Comparison of ENCODE assay signal across 22 cellular contexts in the genomic region with DNA sequence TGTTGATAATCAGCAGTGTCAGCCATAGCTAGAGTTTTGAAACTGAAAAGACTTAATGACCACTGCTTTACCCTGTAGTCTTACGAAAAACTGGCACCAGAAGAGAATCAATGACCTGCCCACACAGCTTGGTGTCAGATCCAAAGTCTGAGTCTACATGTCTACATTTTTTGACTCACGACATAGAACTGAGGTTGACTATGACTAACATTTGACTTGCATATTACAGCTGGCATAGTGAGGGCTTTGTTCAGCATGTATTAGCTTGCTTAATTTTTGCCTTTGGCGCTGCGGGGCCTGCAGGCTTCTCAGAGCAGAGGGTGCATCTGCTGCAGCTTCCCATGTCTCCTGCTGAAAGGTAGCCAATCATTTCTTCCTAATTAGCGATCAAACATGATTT.
A peak's percentile ranks its signal among the peaks of the same experiment; 100 is the strongest.
DNase-seq lines count a peak whose midpoint lies in the region; TF ChIP-seq lines count a peak whose summit lies in the region.
"Had no signal": no experiment of that assay in that cellular context is flagged by ENCODE, and none has a peak within 500 bp of the region (broad histone marks: within the 10 kb centered on the region; RNA-seq: fewer than 3 reads in every experiment).

No MANE protein-coding gene starts in this region.

- H3K4me1 Mint-ChIP-seq in neural progenitor cell (peaks cover 41% of the 10 kb centered on the region), H9 (peaks cover 8 to 17% of the 10 kb centered on the region in 2 experiments; a peak in 3 of 4 replicates)
- H3K4me1 Mint-ChIP-seq: activated naive CD4-positive, alpha-beta T cell treated with anti-CD3 and anti-CD28 coated beads, Interleukin-2, amount 10 ng/mL, durations not matched to agents 7 days and 5 days had no signal

- H4K91ac ChIP-seq in H9 (ENCODE audit: insufficient read length, low read depth, low read length): no peak overlapping the region

- H3K9me2 ChIP-seq in MM.1S (replicated peaks; ENCODE audit: insufficient read depth, low read length): no peaks in the 10 kb centered on the region

- H2BK12ac ChIP-seq in H9 (ENCODE audit: insufficient read length, low read depth, low read length): no peak overlapping the region

- no peak overlapping the region for H2BK5ac ChIP-seq in H9 (ENCODE audit: insufficient read length, low read length)

- H3K79me1 ChIP-seq in H9 (ENCODE audit: insufficient read depth, low read depth, low read length, poor library complexity, severe bottlenecking): no peaks in the 10 kb centered on the region

- H2AK5ac ChIP-seq in H9 (ENCODE audit: insufficient read length, low read length): no peak overlapping the region

- H3K27me3 Mint-ChIP-seq in neural progenitor cell (ENCODE audit: insufficient read depth, low read depth) (peaks cover 2% of the 10 kb centered on the region), H9 (ENCODE audit: low read depth) (no peaks in the 10 kb centered on the region)

- H4K5ac ChIP-seq in H9 (ENCODE audit: insufficient read length, low read depth, low read length): no peak overlapping the region

- no peak overlapping the region for H3K23ac ChIP-seq in H9 (ENCODE audit: insufficient read length, low read depth, low read length)

- H3K36me3 ChIP-seq in MG63: no peaks in the 10 kb centered on the region
- H3K36me3 ChIP-seq in neural progenitor cell: no peaks in the 10 kb centered on the region
- no peaks in the 10 kb centered on the region for H3K36me3 ChIP-seq in MM.1S (replicated peaks; ENCODE audit: insufficient read depth, low read length)
- H3K36me3 ChIP-seq in SJCRH30: no peaks in the 10 kb centered on the region
- H3K36me3 ChIP-seq: heart right ventricle, left lung, tibial artery had no signal

- H3K4ac ChIP-seq in H9 (ENCODE audit: low read depth, low read length): no peak overlapping the region

- no peak overlapping the region for H2BK120ac ChIP-seq in H9 (ENCODE audit: low read depth, low read length, poor library complexity, severe bottlenecking)

- no peaks in the 10 kb centered on the region for H3K23me2 ChIP-seq in H9 (ENCODE audit: insufficient read length, low read depth, low read length, poor library complexity, severe bottlenecking)

- H3K56ac ChIP-seq in H9 (ENCODE audit: insufficient read length, low read depth, low read length): no peak overlapping the region

- no CpG with 5 or more reads among the region's 5 CpGs for WGBS in H9 (ENCODE audit: extremely low coverage, insufficient read length, low lambda C conversion rate)

- H3K27me3 ChIP-seq in MG63: no peaks in the 10 kb centered on the region
- no peaks in the 10 kb centered on the region for H3K27me3 ChIP-seq in neural progenitor cell
- no peaks in the 10 kb centered on the region for H3K27me3 ChIP-seq in MM.1S (replicated peaks; ENCODE audit: insufficient read depth, low read length)
- H3K27me3 ChIP-seq in H9 (ENCODE audit: insufficient read depth, low read length): no peaks in the 10 kb centered on the region
- no peaks in the 10 kb centered on the region for H3K27me3 ChIP-seq in SJCRH30
- H3K27me3 ChIP-seq: left lung, tibial artery had no signal

- peak overlapping the region; percentile 9 for H2AFZ ChIP-seq in neural progenitor cell (replicated peaks)
- H2AFZ ChIP-seq in MM.1S (ENCODE audit: low read length): no peak overlapping the region
- no peak overlapping the region for H2AFZ ChIP-seq in H9 (ENCODE audit: low read length)

- H2BK20ac ChIP-seq in H9 (ENCODE audit: low read depth, low read length, poor library complexity, severe bottlenecking): no peak overlapping the region

- H3K36me3 Mint-ChIP-seq in neural progenitor cell (no peaks in the 10 kb centered on the region), H9 (ENCODE audit: insufficient read depth in 1 of 3, low read depth in 3 of 3) (no peaks in the 10 kb centered on the region)
- H3K36me3 Mint-ChIP-seq: activated naive CD4-positive, alpha-beta T cell treated with anti-CD3 and anti-CD28 coated beads, Interleukin-2, amount 10 ng/mL, durations not matched to agents 7 days and 5 days had no signal

- DNase-seq in COLO829 (ENCODE audit: low spot score): peak; percentile 89
- DNase-seq in MG63: peak; percentile 48
- peak; percentile 9 for DNase-seq in astrocyte of the hippocampus (ENCODE audit: low read depth, low spot score)
- no peak for DNase-seq in neural progenitor cell (ENCODE audit: low spot score)
- no peak for DNase-seq in MM.1S
- no peak for DNase-seq in H9
- no peak for DNase-seq in SJCRH30
- DNase-seq: activated CD8-positive, alpha-beta memory T cell treated with anti-CD3 and anti-CD28 coated beads for 24 hours; activated naive CD4-positive, alpha-beta T cell treated with anti-CD3 and anti-CD28 coated beads, Interleukin-2, amount 10 ng/mL, durations not matched to agents 7 days and 5 days; activated T-cell treated with anti-CD3 and anti-CD28 coated beads, Interleukin-2, amount 50 U/mL, for 48 hours; anterior cingulate cortex; effector CD8-positive, alpha-beta T cell; EL; heart right ventricle; HFFc6; left lung; NCI-H187; NK-92 treated with Interleukin-12 subunit alpha and Interleukin-12 subunit beta, amount 100 ng/mL, for 24 hours; stimulated activated naive CD4-positive, alpha-beta T cell treated with Interleukin-2 at 50 U/mL for 16 hours; tibial artery had no signal

- H3K4me3 Mint-ChIP-seq in neural progenitor cell (no peak overlapping the region), H9 (no peak overlapping the region)
- H3K4me3 Mint-ChIP-seq: activated naive CD4-positive, alpha-beta T cell treated with anti-CD3 and anti-CD28 coated beads, Interleukin-2, amount 10 ng/mL, durations not matched to agents 7 days and 5 days; HFFc6; neural crest cell had no signal

- H3K79me2 ChIP-seq in neural progenitor cell (ENCODE audit: low read depth) (no peaks in the 10 kb centered on the region), MM.1S (ENCODE audit: low read length) (no peaks in the 10 kb centered on the region), H9 (ENCODE audit: insufficient read depth, low read length) (no peaks in the 10 kb centered on the region)

- H3K4me2 ChIP-seq in neural progenitor cell (no peak overlapping the region), MM.1S (ENCODE audit: low read depth, low read length) (no peak overlapping the region), H9 (ENCODE audit: insufficient read depth, insufficient read length, low read length) (no peak overlapping the region)

- no peaks in the 10 kb centered on the region for H3K9me3 ChIP-seq in MG63
- H3K9me3 ChIP-seq in neural progenitor cell (ENCODE audit: low read depth): no peaks in the 10 kb centered on the region
- H3K9me3 ChIP-seq in MM.1S (replicated peaks; ENCODE audit: insufficient read depth, low read length): no peaks in the 10 kb centered on the region
- no peaks in the 10 kb centered on the region for H3K9me3 ChIP-seq in H9 (ENCODE audit: control insufficient read depth, low read depth, low read length)
- H3K9me3 ChIP-seq in SJCRH30 (replicated peaks): no peaks in the 10 kb centered on the region
- H3K9me3 ChIP-seq: heart right ventricle, left lung, tibial artery had no signal

- no peak overlapping the region for H3K9ac ChIP-seq in neural progenitor cell
- no peak overlapping the region for H3K9ac ChIP-seq in MM.1S (ENCODE audit: low read length)
- H3K9ac ChIP-seq in H9 (ENCODE audit: extremely low read depth, insufficient read length, low read length): no peak overlapping the region

- H3K9me3 Mint-ChIP-seq in neural progenitor cell: no peaks in the 10 kb centered on the region
- no peaks in the 10 kb centered on the region for H3K9me3 Mint-ChIP-seq in H9
- H3K9me3 Mint-ChIP-seq: activated naive CD4-positive, alpha-beta T cell treated with anti-CD3 and anti-CD28 coated beads, Interleukin-2, amount 10 ng/mL, durations not matched to agents 7 days and 5 days; HFFc6; neural crest cell had no signal

- H3K14ac ChIP-seq in H9 (ENCODE audit: insufficient read depth, low read length): no peak overlapping the region

- H2BK15ac ChIP-seq in H9 (ENCODE audit: low read depth, low read length): no peak overlapping the region

- H4K8ac ChIP-seq in H9 (replicated peaks; ENCODE audit: insufficient read length, low read depth, low read length): no peak overlapping the region

- no peak overlapping the region for H3K27ac Mint-ChIP-seq in neural progenitor cell
- H3K27ac Mint-ChIP-seq in H9: no peak overlapping the region
- H3K27ac Mint-ChIP-seq: activated naive CD4-positive, alpha-beta T cell treated with anti-CD3 and anti-CD28 coated beads, Interleukin-2, amount 10 ng/mL, durations not matched to agents 7 days and 5 days; HFFc6; progenitor cell of endocrine pancreas had no signal

- H3F3A ChIP-seq in neural progenitor cell (ENCODE audit: low read depth): no peaks in the 10 kb centered on the region
- no peaks in the 10 kb centered on the region for H3F3A ChIP-seq in MM.1S (ENCODE audit: insufficient read depth, low read length)

- H3K4me1 ChIP-seq in neural progenitor cell (peaks cover 18% of the 10 kb centered on the region), MM.1S (ENCODE audit: low read length) (no peaks in the 10 kb centered on the region), H9 (ENCODE audit: insufficient read depth, low read length) (no peaks in the 10 kb centered on the region), SJCRH30 (peaks cover 3% of the 10 kb centered on the region; the same call in 1 of the 2 replicates)
- H3K4me1 ChIP-seq: heart right ventricle, left lung had no signal

- TF ChIP-seq CTCF in neural progenitor cell (IDR thresholded peaks at IDR 0.05): no peak
- no peak for TF ChIP-seq CTCF in MM.1S (IDR thresholded peaks at IDR 0.05; ENCODE audit: low read length)
- TF ChIP-seq CTCF in H9 (conservative IDR thresholded peaks at IDR 0.05): no peak

- no peak overlapping the region for H3K27ac ChIP-seq in neural progenitor cell
- no peak overlapping the region for H3K27ac ChIP-seq in MM.1S (ENCODE audit: low read length)
- H3K27ac ChIP-seq in H9 (ENCODE audit: insufficient read length, low read depth, low read length): no peak overlapping the region
- no peak overlapping the region for H3K27ac ChIP-seq in SJCRH30
- H3K27ac ChIP-seq: heart right ventricle, left lung, tibial artery had no signal

- no peaks in the 10 kb centered on the region for H4K20me1 ChIP-seq in neural progenitor cell (ENCODE audit: low read depth)
- H4K20me1 ChIP-seq in MM.1S (ENCODE audit: insufficient read depth, low read length): no peaks in the 10 kb centered on the region
- H4K20me1 ChIP-seq in H9 (ENCODE audit: control insufficient read depth, insufficient read depth, insufficient read length): peaks cover 2% of the 10 kb centered on the region

- H3T11ph ChIP-seq in H9 (ENCODE audit: low read length): no peak overlapping the region

- no peak overlapping the region for H3K18ac ChIP-seq in H9 (ENCODE audit: insufficient read length, low read depth, low read length)

- H3K4me3 ChIP-seq in MG63: no peak overlapping the region
- H3K4me3 ChIP-seq in neural progenitor cell: no peak overlapping the region
- no peak overlapping the region for H3K4me3 ChIP-seq in MM.1S (ENCODE audit: low read length)
- no peak overlapping the region for H3K4me3 ChIP-seq in SJCRH30
- H3K4me3 ChIP-seq: heart right ventricle, left lung, tibial artery had no signal

Comparison
In these comparisons a context has a peak if more than half of its experiments do, and no peak if none do; other contexts are left out.
1. DNase-seq: peak in COLO829 (single experiment), MG63 (single experiment) and astrocyte of the hippocampus (single experiment); none in neural progenitor cell (single experiment), MM.1S (single experiment), H9 (single experiment) and SJCRH30 (0 of 2).